In the genomic region with DNA sequence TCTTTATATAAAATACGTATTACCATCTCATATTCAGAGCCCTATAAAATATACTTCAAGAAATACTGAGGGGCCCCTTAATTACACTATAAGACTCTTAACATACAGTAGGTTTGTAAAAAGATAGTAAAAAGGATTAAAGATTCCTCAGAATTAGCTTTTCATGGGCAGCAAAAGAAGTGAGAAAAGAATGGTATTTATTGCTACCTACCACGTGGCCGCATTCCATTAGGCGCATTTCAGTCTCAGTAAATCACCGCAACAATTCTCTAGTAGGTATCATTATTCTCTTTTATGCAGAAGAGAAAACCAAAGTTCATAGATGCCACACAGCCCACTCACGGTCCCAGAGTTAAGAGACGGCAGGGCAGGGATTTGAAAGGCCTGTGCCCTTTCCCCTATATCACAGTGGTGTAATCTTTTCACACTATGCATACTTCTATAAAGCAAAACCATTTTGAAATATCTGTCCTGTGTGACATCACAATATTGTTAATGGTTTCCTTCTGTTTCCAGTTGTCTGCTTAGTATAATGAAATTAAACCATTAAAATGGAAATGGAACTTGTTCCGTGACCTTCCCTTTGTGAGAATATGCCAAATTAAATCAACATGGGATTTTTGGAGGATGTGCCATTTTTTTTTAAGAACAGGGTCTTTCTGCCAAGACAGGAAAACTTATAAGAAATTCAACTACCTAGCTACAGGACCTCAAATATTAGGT, we compare ENCODE assay signal across 33 cellular contexts.
"Had no signal": no experiment of that assay in that cellular context is flagged by ENCODE, and none has a peak within 500 bp of the region (broad histone marks: within the 10 kb centered on the region; RNA-seq: fewer than 3 reads in every experiment).

No MANE protein-coding gene starts in this region.

- H3K4me3 ChIP-seq: adrenal gland, MG63, SJCRH30, SK-N-MC had no signal

- H3K9me3 ChIP-seq: adrenal gland, MG63, SJCRH30 had no signal

- H3K9me3 Mint-ChIP-seq: activated B cell treated with CpG ODN at 0.5 μM for 24 hours; activated CD4-positive, alpha-beta memory T cell treated with anti-CD3 and anti-CD28 coated beads for 36 hours; activated naive CD4-positive, alpha-beta T cell treated with anti-CD3 and anti-CD28 coated beads for 36 hours; activated T-cell treated with anti-CD3 and anti-CD28 coated beads, Interleukin-2, amount 50 U/mL, for 4 hours; central memory CD8-positive, alpha-beta T cell had no signal

- H3K4me1 Mint-ChIP-seq: activated B cell treated with CpG ODN at 0.5 μM for 24 hours; central memory CD8-positive, alpha-beta T cell had no signal

- H3K27me3 ChIP-seq: adrenal gland, brain microvascular endothelial cell, MG63, SJCRH30 had no signal

- H3K4me3 Mint-ChIP-seq: activated B cell treated with CpG ODN at 0.5 μM for 24 hours; activated CD4-positive, alpha-beta memory T cell treated with anti-CD3 and anti-CD28 coated beads for 36 hours; activated naive CD4-positive, alpha-beta T cell treated with anti-CD3 and anti-CD28 coated beads for 36 hours; activated T-cell treated with anti-CD3 and anti-CD28 coated beads, Interleukin-2, amount 50 U/mL, for 4 hours; activated T-helper 1 cell treated with anti-CD3 and anti-CD28 coated beads, Interleukin-12 subunit alpha, Interleukin-12 subunit beta, Interleukin-2, Interleukin-4 antibody, amounts not matched to agents 30 ng/mL and 10 ng/mL and 1 ng/mL, durations not matched to agents 14 hours and 24 hours and 36 hours; central memory CD8-positive, alpha-beta T cell had no signal

- H3K27ac Mint-ChIP-seq: activated B cell treated with CpG ODN at 0.5 μM for 24 hours; activated CD4-positive, alpha-beta memory T cell treated with anti-CD3 and anti-CD28 coated beads for 36 hours; activated naive CD4-positive, alpha-beta T cell treated with anti-CD3 and anti-CD28 coated beads for 36 hours; activated naive CD4-positive, alpha-beta T cell treated with anti-CD3 and anti-CD28 coated beads, Interleukin-2, amount 50 U/mL, for 72 hours; activated T-helper 1 cell treated with anti-CD3 and anti-CD28 coated beads, Interleukin-12 subunit alpha, Interleukin-12 subunit beta, Interleukin-2, Interleukin-4 antibody, amounts not matched to agents 30 ng/mL and 10 ng/mL and 1 ng/mL, durations not matched to agents 14 hours and 24 hours and 36 hours had no signal

- H3K36me3 Mint-ChIP-seq: activated CD4-positive, alpha-beta memory T cell treated with anti-CD3 and anti-CD28 coated beads for 36 hours; activated naive CD4-positive, alpha-beta T cell treated with anti-CD3 and anti-CD28 coated beads, Interleukin-2, amount 50 U/mL, for 72 hours had no signal

- H3K27ac ChIP-seq: adrenal gland, brain microvascular endothelial cell, SJCRH30, SK-N-MC, VCaP had no signal

- H3K36me3 ChIP-seq: adrenal gland, brain microvascular endothelial cell, MG63, SJCRH30 had no signal

- DNase-seq: activated B cell treated with CpG ODN at 0.5 μM for 24 hours; activated CD4-positive, alpha-beta memory T cell treated with anti-CD3 and anti-CD28 coated beads for 36 hours; activated CD4-positive, alpha-beta T cell treated with anti-CD3 and anti-CD28 coated beads for 4 hours; activated CD4-positive, alpha-beta T cell treated with anti-CD3 and anti-CD28 coated beads, Interleukin-2, amount 50 U/mL, for 1 hour; activated CD4-positive, CD25-positive, alpha-beta regulatory T cell treated with anti-CD3 and anti-CD28 coated beads, Interleukin-2, amount 50 U/mL, for 72 hours; activated CD8-positive, alpha-beta memory T cell treated with anti-CD3 and anti-CD28 coated beads, Interleukin-2, amount 50 U/mL, for 4 hours; activated gamma-delta T cell treated with Interleukin-2 at 50 U/mL for 16 hours; activated naive CD4-positive, alpha-beta T cell treated with anti-CD3 and anti-CD28 coated beads for 36 hours; activated T-cell treated with anti-CD3 and anti-CD28 coated beads for 4 hours; activated T-cell treated with anti-CD3 and anti-CD28 coated beads, Interleukin-2, amount 50 U/mL, for 4 hours; adrenal gland; anterior cingulate cortex; brain microvascular endothelial cell; Karpas-422; MG63; NCI-H1048; NCI-H1105 treated with DMSO at 0.1 percent for 48 hours; NCI-H1436; NCI-H1694; NCI-H1930; NCI-H2081 treated with DMSO at 0.1 percent for 48 hours; NCI-H345; NCI-H524 treated with DMSO at 0.1 percent for 48 hours; SHP77; SJCRH30; T-helper 1 cell; T-helper 2 cell; T-helper 9 cell had no signal

- H3K4me1 ChIP-seq: adrenal gland, SJCRH30 had no signal

- H3K27me3 Mint-ChIP-seq: activated B cell treated with CpG ODN at 0.5 μM for 24 hours; activated CD4-positive, alpha-beta memory T cell treated with anti-CD3 and anti-CD28 coated beads for 36 hours had no signal
